Comparison of ENCODE assay signal across 18 cellular contexts in genomic region chr3:134336587-134336986, GRCh38. TPM values are rescaled to one million over a fixed set of nuclear protein-coding genes. Genes with fewer than 3 reads are reported as not detected.
DNase-seq lines count a peak whose midpoint lies in the region; ATAC-seq, FAIRE-seq and TF ChIP-seq lines count a peak whose summit lies in the region.
"Had no signal": no experiment of that assay in that cellular context is flagged by ENCODE, and none has a peak within 500 bp of the region (broad histone marks: within the 10 kb centered on the region; RNA-seq: fewer than 3 reads in every experiment).

No MANE protein-coding gene starts in this region.

- no peaks in the 10 kb centered on the region for H3K27me3 ChIP-seq in astrocyte (ENCODE audit: insufficient read depth, low read length)
- no peaks in the 10 kb centered on the region for H3K27me3 ChIP-seq in subcutaneous abdominal adipose tissue (ENCODE audit: control insufficient read depth in 5 of 5, insufficient read depth in 4 of 5, low read length in 5 of 5)
- H3K27me3 ChIP-seq: neutrophil had no signal

- H3K9ac ChIP-seq in astrocyte (ENCODE audit: low read length) (no peak overlapping the region), subcutaneous abdominal adipose tissue (ENCODE audit: low read length in 5 of 5) (peak overlapping the region in 1 of 5 donors; percentile 23)

- H3K27me3 Mint-ChIP-seq in astrocyte (ENCODE audit: low read depth, unreplicated experiment) = no peaks in the 10 kb centered on the region

- H3K27ac ChIP-seq in astrocyte (ENCODE audit: low read depth, low read length) = no peak overlapping the region
- H3K27ac ChIP-seq in subcutaneous abdominal adipose tissue (ENCODE audit: low read depth, low read length) = peak overlapping the region; percentile 86
- H3K27ac ChIP-seq: 22Rv1, neutrophil had no signal

- DNase-seq in DMS 273 (lab: John Stamatoyannopoulos, UW; ENCODE audit: unreplicated experiment) (peak; percentile 32), DMS 273 treated with DMSO at 0.1 percent for 48 hours (lab: John Stamatoyannopoulos, UW) (no peak), astrocyte (ENCODE audit: low read depth) (peak; percentile 79), cardiac septum (ENCODE audit: low spot score) (peak; percentile 67), hepatic stellate cell (ENCODE audit: low spot score) (no peak), NAMALWA (ENCODE audit: low spot score) (no peak)
- DNase-seq: DMS153; effector memory CD8-positive, alpha-beta T cell; NCI-H146; NK-92 treated with Interleukin-12 subunit alpha and Interleukin-12 subunit beta, amount 100 ng/mL, for 24 hours; stimulated activated naive CD4-positive, alpha-beta T cell treated with Interleukin-2 at 50 U/mL for 16 hours had no signal

- no peak for TF ChIP-seq CTCF in astrocyte (IDR thresholded peaks at IDR 0.05; ENCODE audit: insufficient read depth, low read depth, low read length)

- H3K36me3 ChIP-seq in astrocyte (ENCODE audit: insufficient read depth, low read length) (no peaks in the 10 kb centered on the region), subcutaneous abdominal adipose tissue (ENCODE audit: control insufficient read depth in 5 of 5, insufficient read depth in 5 of 5, low read length in 5 of 5) (no peaks in the 10 kb centered on the region)
- H3K36me3 ChIP-seq: neutrophil had no signal

- H3K4me1 Mint-ChIP-seq in astrocyte (ENCODE audit: low read depth, unreplicated experiment) = peaks cover 64% of the 10 kb centered on the region

- no peak for FAIRE-seq in astrocyte (lab: Jason Lieb, UNC)
- FAIRE-seq: GM12892 had no signal

- no peaks in the 10 kb centered on the region for H3K79me2 ChIP-seq in astrocyte (ENCODE audit: insufficient read depth, low read length)

- H3K27ac Mint-ChIP-seq in astrocyte (ENCODE audit: unreplicated experiment) = peak overlapping the region; percentile 91
- H3K27ac Mint-ChIP-seq: activated naive CD4-positive, alpha-beta T cell treated with anti-CD3 and anti-CD28 coated beads, Interleukin-2, amount 50 U/mL, for 72 hours; effector memory CD8-positive, alpha-beta T cell had no signal

- H3K4me3 ChIP-seq in astrocyte (ENCODE audit: insufficient read depth, low read depth, low read length) (no peak overlapping the region), subcutaneous abdominal adipose tissue (ENCODE audit: low read depth in 1 of 5, low read length in 5 of 5) (no peak overlapping the region)

- H3K4me3 Mint-ChIP-seq in astrocyte (ENCODE audit: unreplicated experiment) = no peak overlapping the region
- H3K4me3 Mint-ChIP-seq: effector memory CD8-positive, alpha-beta T cell had no signal

- H4K20me1 ChIP-seq in astrocyte (ENCODE audit: insufficient read depth, low read length) = no peaks in the 10 kb centered on the region

- peak overlapping the region; percentile 2 for H3K4me2 ChIP-seq in astrocyte (ENCODE audit: low read length)

- no peaks in the 10 kb centered on the region for H3K9me3 ChIP-seq in astrocyte (ENCODE audit: insufficient read depth, low read depth, low read length)
- no peaks in the 10 kb centered on the region for H3K9me3 ChIP-seq in subcutaneous abdominal adipose tissue (ENCODE audit: control insufficient read depth in 5 of 5, low read length in 5 of 5)
- H3K9me3 ChIP-seq: neutrophil had no signal

- H3K36me3 Mint-ChIP-seq in astrocyte (ENCODE audit: low read depth, unreplicated experiment) = no peaks in the 10 kb centered on the region
- H3K36me3 Mint-ChIP-seq: activated naive CD4-positive, alpha-beta T cell treated with anti-CD3 and anti-CD28 coated beads, Interleukin-2, amount 50 U/mL, for 72 hours had no signal

- intact Hi-C loops in cardiac septum (cut with DNase I) = no loop called here

- H2AFZ ChIP-seq in astrocyte (ENCODE audit: low read depth, low read length) = no peak overlapping the region

- peaks cover 38% of the 10 kb centered on the region for H3K4me1 ChIP-seq in astrocyte (ENCODE audit: insufficient read depth, low read length)
- H3K4me1 ChIP-seq in subcutaneous abdominal adipose tissue (ENCODE audit: control insufficient read depth in 5 of 5, insufficient read depth in 5 of 5, low read length in 5 of 5) = peaks cover 24 to 96% (median 87%) of the 10 kb centered on the region in 5 donors

- ATAC-seq in GM19397 (IDR thresholded peaks at IDR 0.05; ENCODE audit: unreplicated experiment) = no peak
- ATAC-seq: activated naive CD4-positive, alpha-beta T cell treated with anti-CD3 and anti-CD28 coated beads, Interleukin-2, amount 50 U/mL, for 72 hours; effector memory CD8-positive, alpha-beta T cell had no signal

- peaks cover 2% of the 10 kb centered on the region for H3K9me3 Mint-ChIP-seq in astrocyte (ENCODE audit: unreplicated experiment)
- H3K9me3 Mint-ChIP-seq: activated naive CD4-positive, alpha-beta T cell treated with anti-CD3 and anti-CD28 coated beads, Interleukin-2, amount 50 U/mL, for 72 hours; effector memory CD8-positive, alpha-beta T cell had no signal

RNA-seq across cellular contexts. Expression of gene AMOTL2, which starts 37.7 kb away (rescaled TPM):
- total RNA-seq in astrocyte (150 and 197 TPM in 2 replicates), cardiac septum (64.6 TPM)
- total RNA-seq: T-helper 1 cell treated with Interleukin-12 subunit alpha and Interleukin-12 subunit beta and Interleukin-4 antibody, amounts not matched to agents 30 ng/mL and 1 ng/mL, for 36 hours had no signal

Comparison
In these comparisons a context has a peak if more than half of its experiments do, and no peak if none do; other contexts are left out.
1. DNase-seq: peak in DMS 273 (single experiment), astrocyte (single experiment) and cardiac septum (single experiment); none in DMS 273 treated with DMSO at 0.1 percent for 48 hours (single experiment), hepatic stellate cell (single experiment) and NAMALWA (single experiment).